In the genomic region with DNA sequence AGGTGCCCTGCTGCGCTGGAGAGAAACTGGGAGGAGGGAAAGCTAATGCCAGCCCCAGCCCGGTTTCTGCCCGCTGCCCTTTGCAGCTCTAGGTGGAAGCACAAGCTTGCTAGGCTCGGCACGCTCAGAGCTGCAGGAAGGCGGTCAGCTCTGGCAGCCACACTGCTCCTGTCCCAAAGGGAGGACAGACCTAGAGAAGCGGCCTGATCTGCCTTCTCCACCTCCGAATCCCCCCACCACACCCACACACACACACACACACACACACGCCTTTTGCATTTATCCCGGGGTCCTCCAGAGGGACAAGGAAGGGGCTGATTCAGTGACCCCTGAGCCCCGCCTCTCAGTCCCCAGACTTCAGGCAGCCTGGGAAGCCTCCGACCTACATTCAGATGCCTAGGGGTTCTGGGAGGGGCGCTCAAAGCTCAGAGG, we compare ENCODE assay signal across 16 cellular contexts.
DNase-seq lines count a peak whose midpoint lies in the region; ATAC-seq and TF ChIP-seq lines count a peak whose summit lies in the region.
"Had no signal": no experiment of that assay in that cellular context is flagged by ENCODE, and none has a peak within 500 bp of the region (broad histone marks: within the 10 kb centered on the region; RNA-seq: fewer than 3 reads in every experiment).

No MANE protein-coding gene starts in this region.

- H3K27me3 ChIP-seq in NT2/D1 (ENCODE audit: insufficient read depth, insufficient read length) (no peaks in the 10 kb centered on the region), dorsolateral prefrontal cortex (peaks cover 0 to 4% (median 0%) of the 10 kb centered on the region in 45 donors)

- DNase-seq in NT2/D1 (ENCODE audit: low read depth, low spot score) (no peak), dorsolateral prefrontal cortex (peak in 1 of 10 donors; percentile 55), mucosa of descending colon (peak in 1 of 3 donors; percentile 57), type B pancreatic cell (ENCODE audit: extremely low spot score, unreplicated experiment) (no peak), NCI-H2107 treated with DMSO at 0.1 percent for 48 hours (lab: John Stamatoyannopoulos, UW; ENCODE audit: unreplicated experiment) (no peak), NCI-H2171 (lab: John Stamatoyannopoulos, UW) (no peak)
- DNase-seq in stimulated activated CD4-positive, alpha-beta T cell treated with anti-CD3 and anti-CD28 coated beads, Interleukin-1b, Interleukin-23, amount 100 ng/mL, for 48 hours: no peak
- DNase-seq: activated naive CD8-positive, alpha-beta T cell treated with anti-CD3 and anti-CD28 coated beads, Interleukin-2, amount 10 ng/mL, durations not matched to agents 7 days and 5 days; activated T-cell treated with anti-CD3 and anti-CD28 coated beads, Interleukin-2, amount 50 U/mL, for 4 hours; DMS153; foreskin melanocyte; NCI-H1417 treated with DMSO at 0.1 percent for 48 hours; NCI-H510A; stimulated activated naive CD8-positive, alpha-beta T cell treated with anti-CD3 and anti-CD28 coated beads, Interleukin-15, amount 100 ng/mL, for 72 hours had no signal

- intact Hi-C loops in dorsolateral prefrontal cortex (cut with DNase I) (loop anchor here in 1 of 2 donors (5.0 kb wide), 1 partner anchor 192 kb away; no protein-coding TSS in a partner anchor), mucosa of descending colon (cut with DNase I, micrococcal nuclease) (loop anchor here in 1 of 2 donors (5.0 to 10.0 kb wide), 2 partner anchors 417 to 1904 kb away; partner anchors contain the start of gene SOX9)

- peaks cover 56% of the 10 kb centered on the region for H3K4me1 Mint-ChIP-seq in type B pancreatic cell (ENCODE audit: unreplicated experiment)
- H3K4me1 Mint-ChIP-seq: activated naive CD8-positive, alpha-beta T cell treated with anti-CD3 and anti-CD28 coated beads, Interleukin-2, amount 10 ng/mL, durations not matched to agents 7 days and 5 days had no signal

- no peak for TF ChIP-seq CTCF in dorsolateral prefrontal cortex (IDR thresholded peaks at IDR 0.05 in 54 of 56, conservative IDR thresholded peaks at IDR 0.05 in 2 of 56; ENCODE audit: low read depth in 1 of 56, partially characterized antibody in 56 of 56)
- TF ChIP-seq CTCF in mucosa of descending colon (IDR thresholded peaks at IDR 0.05): no peak
- no peak for TF ChIP-seq CTCF in type B pancreatic cell (conservative IDR thresholded peaks at IDR 0.05)

- H3K9me3 ChIP-seq in NT2/D1 (ENCODE audit: insufficient read depth, low read length): peaks cover 20% of the 10 kb centered on the region; the same call in 1 of the 2 replicates
- no peaks in the 10 kb centered on the region for H3K9me3 ChIP-seq in mucosa of descending colon

- no peaks in the 10 kb centered on the region for H3K27me3 Mint-ChIP-seq in type B pancreatic cell

- peaks cover 37% of the 10 kb centered on the region for H3K36me3 Mint-ChIP-seq in type B pancreatic cell
- H3K36me3 Mint-ChIP-seq: activated naive CD8-positive, alpha-beta T cell treated with anti-CD3 and anti-CD28 coated beads, Interleukin-2, amount 10 ng/mL, durations not matched to agents 7 days and 5 days had no signal

- H3K4me3 ChIP-seq in NT2/D1 (ENCODE audit: insufficient read length, low read depth) (no peak overlapping the region), dorsolateral prefrontal cortex (no peak overlapping the region), mucosa of descending colon (no peak overlapping the region)

- peak overlapping the region in 39 of 59 donors; percentile 3 to 89 (median 71) for H3K27ac ChIP-seq in dorsolateral prefrontal cortex
- H3K27ac ChIP-seq: HL-60, parathyroid adenoma had no signal

- peaks cover 10% of the 10 kb centered on the region for H3K9me3 Mint-ChIP-seq in type B pancreatic cell
- H3K9me3 Mint-ChIP-seq: activated T-cell treated with anti-CD3 and anti-CD28 coated beads, Interleukin-2, amount 50 U/mL, for 4 hours; stimulated activated naive CD8-positive, alpha-beta T cell treated with anti-CD3 and anti-CD28 coated beads, Interleukin-15, amount 100 ng/mL, for 72 hours had no signal

- H3K4me1 ChIP-seq in NT2/D1 (ENCODE audit: insufficient read depth, insufficient read length) (peaks cover 10% of the 10 kb centered on the region), mucosa of descending colon (ENCODE audit: low read depth) (peaks cover 15% of the 10 kb centered on the region)
- H3K4me1 ChIP-seq: parathyroid adenoma had no signal

- peak; percentile 46 for ATAC-seq in mucosa of descending colon
- ATAC-seq: stimulated activated naive CD8-positive, alpha-beta T cell treated with anti-CD3 and anti-CD28 coated beads, Interleukin-15, amount 100 ng/mL, for 72 hours had no signal

- peak overlapping the region; percentile 80 for H3K27ac Mint-ChIP-seq in type B pancreatic cell
- H3K27ac Mint-ChIP-seq: activated naive CD8-positive, alpha-beta T cell treated with anti-CD3 and anti-CD28 coated beads, Interleukin-2, amount 10 ng/mL, durations not matched to agents 7 days and 5 days; stimulated activated naive CD8-positive, alpha-beta T cell treated with anti-CD3 and anti-CD28 coated beads, Interleukin-15, amount 100 ng/mL, for 72 hours had no signal

- H3K36me3 ChIP-seq in NT2/D1 (ENCODE audit: insufficient read depth, insufficient read length, low read length) (no peaks in the 10 kb centered on the region), mucosa of descending colon (ENCODE audit: low read depth) (no peaks in the 10 kb centered on the region)

- H3K9ac ChIP-seq in NT2/D1 (ENCODE audit: insufficient read length, low read depth): peak overlapping the region; percentile 37
- H3K9ac ChIP-seq: parathyroid adenoma had no signal

- H3K4me3 Mint-ChIP-seq in type B pancreatic cell: peak overlapping the region; percentile 69
- H3K4me3 Mint-ChIP-seq: activated naive CD8-positive, alpha-beta T cell treated with anti-CD3 and anti-CD28 coated beads, Interleukin-2, amount 10 ng/mL, durations not matched to agents 7 days and 5 days; activated T-cell treated with anti-CD3 and anti-CD28 coated beads, Interleukin-2, amount 50 U/mL, for 4 hours; stimulated activated naive CD8-positive, alpha-beta T cell treated with anti-CD3 and anti-CD28 coated beads, Interleukin-15, amount 100 ng/mL, for 72 hours had no signal
